13 cellular contexts compared by ENCODE assay signal in the genomic region with DNA sequence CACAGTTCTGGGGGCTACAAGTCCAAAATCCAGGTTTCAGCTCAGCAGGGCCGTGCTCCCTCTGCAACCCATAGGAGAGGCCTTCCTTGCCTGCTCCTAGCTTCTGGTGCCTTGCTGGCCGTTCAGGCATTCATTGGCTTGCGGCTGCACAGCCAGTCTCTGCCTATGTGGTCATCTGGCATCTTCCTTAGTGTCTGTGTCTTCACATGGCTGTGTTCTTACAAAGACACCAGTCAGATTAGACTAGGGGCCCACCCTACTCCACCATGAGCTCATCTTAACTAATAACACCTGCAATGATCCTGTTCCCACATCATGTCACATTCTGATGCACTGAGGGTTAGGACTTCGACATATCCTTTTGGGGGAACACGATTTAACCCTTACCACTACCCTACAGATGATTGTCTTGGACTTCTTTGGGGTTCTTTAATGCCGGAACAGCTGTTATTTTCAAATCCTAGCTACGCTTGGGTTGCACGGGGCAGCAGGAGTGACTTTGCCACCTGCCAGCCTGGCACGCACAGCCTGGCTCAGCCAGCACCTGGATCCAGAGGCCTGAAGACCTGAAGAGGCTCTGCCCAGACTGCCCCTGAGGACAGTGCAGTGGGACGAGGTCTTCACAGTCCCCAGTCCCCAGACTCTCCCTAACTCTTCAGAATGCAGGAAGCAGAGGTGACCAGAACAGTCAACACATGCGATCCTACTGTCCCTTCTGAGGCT. TPM values are rescaled to one million over a fixed set of nuclear protein-coding genes. Genes with fewer than 3 reads are reported as not detected.
DNase-seq lines count a peak whose midpoint lies in the region; ATAC-seq, FAIRE-seq and TF ChIP-seq lines count a peak whose summit lies in the region.
"Had no signal": no experiment of that assay in that cellular context is flagged by ENCODE, and none has a peak within 500 bp of the region (broad histone marks: within the 10 kb centered on the region; RNA-seq: fewer than 3 reads in every experiment).

No MANE protein-coding gene starts in this region.

- CTCF ChIA-PET in HepG2 (lab: Yijun Ruan, JAX; ENCODE audit: low intra/inter-chr PET ratio, low total read pairs), result interaction anchor here (1.9 to 2.7 kb wide), 5 partner anchors 16 to 96 kb away, joined by 6 to 20 read pairs (median 13); no protein-coding TSS in a partner anchor

- no peak overlapping the region for H3K4me3 Mint-ChIP-seq in activated naive CD8-positive, alpha-beta T cell treated with anti-CD3 and anti-CD28 coated beads for 36 hours
- no peak overlapping the region for H3K4me3 Mint-ChIP-seq in activated naive CD8-positive, alpha-beta T cell treated with anti-CD3 and anti-CD28 coated beads, Interleukin-2, amount 50 U/mL, for 24 hours
- H3K4me3 Mint-ChIP-seq in brain, result peak overlapping the region in 3 of 5 experiments; percentile 15 to 85 (median 34)
- H3K4me3 Mint-ChIP-seq in type B pancreatic cell, result peak overlapping the region; percentile 28

- no peaks in the 10 kb centered on the region; a peak in 1 of 5 replicates for H3K27me3 ChIP-seq in HepG2 (ENCODE audit: control insufficient read depth in 1 of 2, insufficient read depth in 2 of 2, low read length in 2 of 2)
- H3K27me3 ChIP-seq: breast epithelium had no signal

- 54% methylated on average over 9 of the region's 11 CpGs for WGBS in HepG2 (ENCODE audit: low lambda C conversion rate)

- H3K79me2 ChIP-seq in HepG2 (ENCODE audit: insufficient read depth, low read length), result peaks cover 22% of the 10 kb centered on the region

- no peak for DNase-seq in activated naive CD8-positive, alpha-beta T cell treated with anti-CD3 and anti-CD28 coated beads for 36 hours
- DNase-seq in activated naive CD8-positive, alpha-beta T cell treated with anti-CD3 and anti-CD28 coated beads, Interleukin-2, amount 50 U/mL, for 24 hours, result no peak
- DNase-seq in HepG2 (ENCODE audit: low spot score), result no peak
- DNase-seq in type B pancreatic cell (ENCODE audit: extremely low spot score, unreplicated experiment), result no peak
- DNase-seq in activated T-cell treated with anti-CD3 and anti-CD28 coated beads, Interleukin-2, amount 50 U/mL, for 48 hours, result no peak
- no peak for DNase-seq in AG08395 (ENCODE audit: low spot score)
- DNase-seq: activated CD8-positive, alpha-beta T cell treated with anti-CD3 and anti-CD28 coated beads, Interleukin-2, amount 10 ng/mL, durations not matched to agents 7 days and 5 days; NCI-H1105 treated with DMSO at 0.1 percent for 48 hours had no signal

- H3K9ac ChIP-seq in HepG2 (ENCODE audit: insufficient read depth, low read depth, low read length), result no peak overlapping the region

- H3K27me3 Mint-ChIP-seq in activated naive CD8-positive, alpha-beta T cell treated with anti-CD3 and anti-CD28 coated beads for 36 hours, result no peaks in the 10 kb centered on the region
- H3K27me3 Mint-ChIP-seq in activated naive CD8-positive, alpha-beta T cell treated with anti-CD3 and anti-CD28 coated beads, Interleukin-2, amount 50 U/mL, for 24 hours, result no peaks in the 10 kb centered on the region
- H3K27me3 Mint-ChIP-seq in brain, result peaks cover 3% of the 10 kb centered on the region
- no peaks in the 10 kb centered on the region for H3K27me3 Mint-ChIP-seq in type B pancreatic cell

- H3K27ac ChIP-seq in HepG2 (ENCODE audit: extremely low read length, insufficient read depth, low read length), result peak overlapping the region; percentile 100

- peaks cover 4% of the 10 kb centered on the region for H3K36me3 Mint-ChIP-seq in activated naive CD8-positive, alpha-beta T cell treated with anti-CD3 and anti-CD28 coated beads for 36 hours
- H3K36me3 Mint-ChIP-seq in activated naive CD8-positive, alpha-beta T cell treated with anti-CD3 and anti-CD28 coated beads, Interleukin-2, amount 50 U/mL, for 24 hours (ENCODE audit: low read depth), result peaks cover 8% of the 10 kb centered on the region
- H3K36me3 Mint-ChIP-seq in brain (no peaks in the 10 kb centered on the region), type B pancreatic cell (peaks cover 3% of the 10 kb centered on the region)

- H3K4me1 Mint-ChIP-seq in activated naive CD8-positive, alpha-beta T cell treated with anti-CD3 and anti-CD28 coated beads for 36 hours, result peaks cover 36% of the 10 kb centered on the region
- peaks cover 37% of the 10 kb centered on the region for H3K4me1 Mint-ChIP-seq in activated naive CD8-positive, alpha-beta T cell treated with anti-CD3 and anti-CD28 coated beads, Interleukin-2, amount 50 U/mL, for 24 hours
- H3K4me1 Mint-ChIP-seq in brain (peaks cover 53% of the 10 kb centered on the region), type B pancreatic cell (ENCODE audit: unreplicated experiment) (peaks cover 35% of the 10 kb centered on the region)

- peak overlapping the region; percentile 99 for H3K4me2 ChIP-seq in HepG2 (ENCODE audit: low read depth, low read length)

- H3K36me3 ChIP-seq in HepG2 (replicated peaks in 1 of 2; ENCODE audit: control insufficient read depth in 1 of 2, insufficient read depth in 2 of 2, low read length in 2 of 2), result peaks cover 0 to 13% of the 10 kb centered on the region in 2 experiments; a peak in 1 of 5 replicates
- H3K36me3 ChIP-seq: breast epithelium, prostate gland had no signal

- TF ChIP-seq POLR2A in HepG2 (IDR thresholded peaks at IDR 0.05; ENCODE audit: insufficient read depth in 1 of 2, low read depth in 2 of 2, low read length in 2 of 2), result no peak

- in situ Hi-C loops in HepG2 (cut with HindIII; ENCODE audit: extremely low pct_ligation_motif_present, low pct_unique_long_range_greater_than_20kb), result loop anchor here (5.0 kb wide), 1 partner anchor 33 kb away; a partner anchor contains a TSS

- H3K9me3 Mint-ChIP-seq in activated naive CD8-positive, alpha-beta T cell treated with anti-CD3 and anti-CD28 coated beads for 36 hours, result no peaks in the 10 kb centered on the region
- H3K9me3 Mint-ChIP-seq in activated naive CD8-positive, alpha-beta T cell treated with anti-CD3 and anti-CD28 coated beads, Interleukin-2, amount 50 U/mL, for 24 hours, result no peaks in the 10 kb centered on the region
- H3K9me3 Mint-ChIP-seq in brain (no peaks in the 10 kb centered on the region), type B pancreatic cell (no peaks in the 10 kb centered on the region)

- H3K4me1 ChIP-seq in HepG2 (ENCODE audit: insufficient read depth, low read length), result peaks cover 56% of the 10 kb centered on the region

- intact Hi-C loops in HepG2 (cut with micrococcal nuclease; ENCODE audit: unreplicated experiment), result loop anchor here (5.0 kb wide), 1 partner anchor 97 kb away; no protein-coding TSS in a partner anchor

- peak overlapping the region; percentile 11 for H3K27ac Mint-ChIP-seq in activated naive CD8-positive, alpha-beta T cell treated with anti-CD3 and anti-CD28 coated beads for 36 hours
- H3K27ac Mint-ChIP-seq in activated naive CD8-positive, alpha-beta T cell treated with anti-CD3 and anti-CD28 coated beads, Interleukin-2, amount 50 U/mL, for 24 hours, result no peak overlapping the region
- peak overlapping the region in 3 of 5 experiments; percentile 38 to 99 (median 79) for H3K27ac Mint-ChIP-seq in brain
- H3K27ac Mint-ChIP-seq in type B pancreatic cell, result peak overlapping the region; percentile 16

- no TSS peak for BruUV-seq in HepG2 (replicated peaks; lab: Mats Ljungman, UMichigan)

- FAIRE-seq in HepG2 (lab: Jason Lieb, UNC), result no peak
- FAIRE-seq: GM12891 had no signal

- H2AFZ ChIP-seq in HepG2 (ENCODE audit: low read length), result no peak overlapping the region

- ATAC-seq in activated naive CD8-positive, alpha-beta T cell treated with anti-CD3 and anti-CD28 coated beads, Interleukin-2, amount 50 U/mL, for 24 hours, result no peak
- ATAC-seq in HepG2, result no peak
- ATAC-seq in HG02798 (IDR thresholded peaks at IDR 0.05; ENCODE audit: poor library complexity, unreplicated experiment), result no peak
- ATAC-seq: activated CD8-positive, alpha-beta T cell treated with anti-CD3 and anti-CD28 coated beads, Interleukin-2, amount 10 ng/mL, durations not matched to agents 7 days and 5 days had no signal

- no peaks in the 10 kb centered on the region for H3K9me3 ChIP-seq in HepG2 (ENCODE audit: low read length)
- H3K9me3 ChIP-seq: breast epithelium, prostate gland had no signal

- TF ChIP-seq RAD21 in HepG2 (CRISPR knock-in tag; IDR thresholded peaks at IDR 0.05), result no peak

- no peaks in the 10 kb centered on the region for H4K20me1 ChIP-seq in HepG2 (ENCODE audit: insufficient read depth, low read length)

- H3K4me3 ChIP-seq in HepG2 (replicated peaks in 1 of 3; ENCODE audit: insufficient read depth in 1 of 3, low read depth in 2 of 3, low read length in 3 of 3), result peak overlapping the region in 1 of 3 experiments; percentile 87; a peak in 1 of 6 replicates
- H3K4me3 ChIP-seq: prostate gland had no signal

- no peak for TF ChIP-seq EP300 in HepG2 (IDR thresholded peaks at IDR 0.05; ENCODE audit: low read depth in 2 of 2, low read length in 2 of 2)
- no peak for TF ChIP-seq EP300 in HepG2 (CRISPR knock-in tag; IDR thresholded peaks at IDR 0.05; ENCODE audit: borderline replicate concordance)

- POLR2A ChIA-PET in HepG2 (lab: Yijun Ruan, JAX), result interaction anchor here (0.6 to 17.8 kb wide), 14 partner anchors 12 to 88 kb away, joined by 3 to 952 read pairs (median 94); a partner anchor contains a TSS

- TF ChIP-seq CTCF in brain (conservative IDR thresholded peaks at IDR 0.05) (no peak), HepG2 (CRISPR knock-in tag; IDR thresholded peaks at IDR 0.05) (no peak), type B pancreatic cell (conservative IDR thresholded peaks at IDR 0.05) (no peak)

RNA-seq across cellular contexts. Expression of a gene that starts 7.7 kb away (rescaled TPM):
- total RNA-seq in activated naive CD8-positive, alpha-beta T cell treated with anti-CD3 and anti-CD28 coated beads for 36 hours, result 100 to 1,000 TPM; 136 to 155 TPM
- polyA plus RNA-seq in brain (ENCODE audit: insufficient read depth, low read depth, low replicate concordance), result 3.8 TPM
- total RNA-seq in HepG2 (2016; rRNA removed; fragmentation: Illumina TruSeq; extraction: Trizol), result 10.5 and 20.5 TPM in 2 replicates
- 2.2 and 2.6 TPM in 2 replicates for total RNA-seq in HepG2 (2016; cell fraction: cytosol; rRNA removed; fragmentation: Illumina TruSeq; extraction: Trizol; ENCODE audit: low read depth)
- total RNA-seq in HepG2 (2016; cell fraction: insoluble cytoplasmic fraction; rRNA removed; fragmentation: Illumina TruSeq; extraction: Trizol), result 8.4 and 21.3 TPM in 2 replicates
- total RNA-seq in HepG2 (2016; cell fraction: membrane; rRNA removed; fragmentation: Illumina TruSeq; extraction: Trizol), result 7.8 and 8.3 TPM in 2 replicates
- total RNA-seq in HepG2 (2016; cell fraction: nucleus; rRNA removed; fragmentation: Illumina TruSeq; extraction: Trizol), result 196 and 220 TPM in 2 replicates
- polyA plus RNA-seq in HepG2 (2011; rRNA removed), result 41.2 and 41.3 TPM in 2 replicates
- polyA plus RNA-seq in HepG2 (2011; cell fraction: cytosol; rRNA removed), result 13.0 and 13.4 TPM in 2 replicates
- polyA plus RNA-seq in HepG2 (2011; cell fraction: nucleus; rRNA removed), result 222 and 327 TPM in 2 replicates
- polyA plus RNA-seq in HepG2 (2012), result 288 and 371 TPM in 2 replicates
- 3.6 and 4.3 TPM in 2 replicates for polyA plus RNA-seq in HepG2 (2016; cell fraction: cytosol; fragmentation: Illumina TruSeq; extraction: Trizol; ENCODE audit: low read depth)
- polyA plus RNA-seq in HepG2 (2016; cell fraction: insoluble cytoplasmic fraction; fragmentation: Illumina TruSeq; extraction: Trizol; ENCODE audit: low read depth), result 54.0 and 61.1 TPM in 2 replicates
- 47.1 and 54.4 TPM in 2 replicates for polyA plus RNA-seq in HepG2 (2016; cell fraction: membrane; fragmentation: Illumina TruSeq; extraction: Trizol; ENCODE audit: low read depth)
- polyA plus RNA-seq in HepG2 (2016; cell fraction: nucleus; fragmentation: Illumina TruSeq; extraction: Trizol; ENCODE audit: insufficient read depth, low read depth), result 577 and 628 TPM in 2 replicates
- 64.6 and 225 TPM in 2 replicates for polyA minus RNA-seq in HepG2 (2011; rRNA and poly(A)+ RNA removed; ENCODE audit: low replicate concordance)
- 17.3 and 20.2 TPM in 2 replicates for polyA minus RNA-seq in HepG2 (2011; cell fraction: cytosol; rRNA and poly(A)+ RNA removed)
- 1,479 and 1,737 TPM in 2 replicates for polyA minus RNA-seq in HepG2 (2011; cell fraction: nucleus; rRNA and poly(A)+ RNA removed)
- total RNA-seq in type B pancreatic cell (ENCODE audit: low replicate concordance), result 229 and 395 TPM in 2 replicates

RNA-seq across cellular contexts. Expression of a gene that starts 28.5 kb away (rescaled TPM):
- 10 to 100 TPM; 33.1 to 36.3 TPM for total RNA-seq in activated naive CD8-positive, alpha-beta T cell treated with anti-CD3 and anti-CD28 coated beads for 36 hours
- 20.3 TPM for polyA plus RNA-seq in brain (ENCODE audit: insufficient read depth, low read depth, low replicate concordance)
- total RNA-seq in HepG2 (2016; rRNA removed; fragmentation: Illumina TruSeq; extraction: Trizol), result 18.0 and 20.6 TPM in 2 replicates
- 2.2 and 2.9 TPM in 2 replicates for total RNA-seq in HepG2 (2016; cell fraction: cytosol; rRNA removed; fragmentation: Illumina TruSeq; extraction: Trizol; ENCODE audit: low read depth)
- total RNA-seq in HepG2 (2016; cell fraction: insoluble cytoplasmic fraction; rRNA removed; fragmentation: Illumina TruSeq; extraction: Trizol), result 17.5 and 22.6 TPM in 2 replicates
- total RNA-seq in HepG2 (2016; cell fraction: membrane; rRNA removed; fragmentation: Illumina TruSeq; extraction: Trizol), result 5.3 and 6.3 TPM in 2 replicates
- total RNA-seq in HepG2 (2016; cell fraction: nucleus; rRNA removed; fragmentation: Illumina TruSeq; extraction: Trizol), result 12.4 and 14.6 TPM in 2 replicates
- 5.8 and 9.4 TPM in 2 replicates for polyA plus RNA-seq in HepG2 (2011; rRNA removed)
- polyA plus RNA-seq in HepG2 (2011; cell fraction: cytosol; rRNA removed), result 5.9 and 6.7 TPM in 2 replicates
- 26.7 and 32.6 TPM in 2 replicates for polyA plus RNA-seq in HepG2 (2011; cell fraction: nucleus; rRNA removed)
- polyA plus RNA-seq in HepG2 (2012), result 3.5 and 5.2 TPM in 2 replicates
- 2.5 and 2.6 TPM in 2 replicates for polyA plus RNA-seq in HepG2 (2016; cell fraction: cytosol; fragmentation: Illumina TruSeq; extraction: Trizol; ENCODE audit: low read depth)
- polyA plus RNA-seq in HepG2 (2016; cell fraction: insoluble cytoplasmic fraction; fragmentation: Illumina TruSeq; extraction: Trizol; ENCODE audit: low read depth), result 13.5 and 17.1 TPM in 2 replicates
- polyA plus RNA-seq in HepG2 (2016; cell fraction: membrane; fragmentation: Illumina TruSeq; extraction: Trizol; ENCODE audit: low read depth), result 2.8 and 3.8 TPM in 2 replicates
- polyA plus RNA-seq in HepG2 (2016; cell fraction: nucleus; fragmentation: Illumina TruSeq; extraction: Trizol; ENCODE audit: insufficient read depth, low read depth), result 21.4 and 24.7 TPM in 2 replicates
- 22.3 and 24.3 TPM in 2 replicates for polyA minus RNA-seq in HepG2 (2011; rRNA and poly(A)+ RNA removed; ENCODE audit: low replicate concordance)
- polyA minus RNA-seq in HepG2 (2011; cell fraction: cytosol; rRNA and poly(A)+ RNA removed), result 5.4 and 6.2 TPM in 2 replicates
- polyA minus RNA-seq in HepG2 (2011; cell fraction: nucleus; rRNA and poly(A)+ RNA removed), result 6.2 and 11.8 TPM in 2 replicates
- total RNA-seq in type B pancreatic cell (ENCODE audit: low replicate concordance), result 35.0 and 41.8 TPM in 2 replicates

RNA-seq across cellular contexts. Expression of a gene that starts 32.5 kb away (rescaled TPM):
- 10 to 100 TPM; 15.4 to 15.7 TPM for total RNA-seq in activated naive CD8-positive, alpha-beta T cell treated with anti-CD3 and anti-CD28 coated beads for 36 hours
- polyA plus RNA-seq in brain (ENCODE audit: insufficient read depth, low read depth, low replicate concordance) (4.0 TPM), HepG2 (2011; rRNA removed) (1.2 and 1.9 TPM in 2 replicates)
- total RNA-seq in HepG2 (2016; rRNA removed; fragmentation: Illumina TruSeq; extraction: Trizol) (2.1 and 3.4 TPM in 2 replicates), type B pancreatic cell (ENCODE audit: low replicate concordance) (1.9 and 5.6 TPM in 2 replicates)
- 0.79 and 1.0 TPM in 2 replicates for total RNA-seq in HepG2 (2016; cell fraction: cytosol; rRNA removed; fragmentation: Illumina TruSeq; extraction: Trizol; ENCODE audit: low read depth)
- 1.9 TPM in 2 replicates for total RNA-seq in HepG2 (2016; cell fraction: insoluble cytoplasmic fraction; rRNA removed; fragmentation: Illumina TruSeq; extraction: Trizol)
- 1.5 and 2.2 TPM in 2 replicates for total RNA-seq in HepG2 (2016; cell fraction: membrane; rRNA removed; fragmentation: Illumina TruSeq; extraction: Trizol)
- total RNA-seq in HepG2 (2016; cell fraction: nucleus; rRNA removed; fragmentation: Illumina TruSeq; extraction: Trizol), result 1.3 and 3.5 TPM in 2 replicates
- 0.95 and 0.99 TPM in 2 replicates for polyA plus RNA-seq in HepG2 (2011; cell fraction: cytosol; rRNA removed)
- polyA plus RNA-seq in HepG2 (2011; cell fraction: nucleus; rRNA removed), result 5.9 and 6.0 TPM in 2 replicates
- 2.0 and 4.1 TPM in 2 replicates for polyA plus RNA-seq in HepG2 (2012)
- 0.45 and 0.70 TPM in 2 replicates for polyA plus RNA-seq in HepG2 (2016; cell fraction: cytosol; fragmentation: Illumina TruSeq; extraction: Trizol; ENCODE audit: low read depth)
- 1.3 and 1.6 TPM in 2 replicates for polyA plus RNA-seq in HepG2 (2016; cell fraction: insoluble cytoplasmic fraction; fragmentation: Illumina TruSeq; extraction: Trizol; ENCODE audit: low read depth)
- 1.4 and 1.5 TPM in 2 replicates for polyA plus RNA-seq in HepG2 (2016; cell fraction: membrane; fragmentation: Illumina TruSeq; extraction: Trizol; ENCODE audit: low read depth)
- 5.6 and 8.8 TPM in 2 replicates for polyA plus RNA-seq in HepG2 (2016; cell fraction: nucleus; fragmentation: Illumina TruSeq; extraction: Trizol; ENCODE audit: insufficient read depth, low read depth)
- polyA minus RNA-seq in HepG2 (2011; rRNA and poly(A)+ RNA removed; ENCODE audit: low replicate concordance), result 1.9 and 7.2 TPM in 2 replicates
- 1.4 and 2.5 TPM in 2 replicates for polyA minus RNA-seq in HepG2 (2011; cell fraction: cytosol; rRNA and poly(A)+ RNA removed)
- polyA minus RNA-seq in HepG2 (2011; cell fraction: nucleus; rRNA and poly(A)+ RNA removed), result 1.4 and 2.4 TPM in 2 replicates

Comparison
In these comparisons a context has a peak if more than half of its experiments do, and no peak if none do; other contexts are left out.
1. H3K4me3 Mint-ChIP-seq: peak in brain (3 of 5) and type B pancreatic cell (single experiment); none in activated naive CD8-positive, alpha-beta T cell treated with anti-CD3 and anti-CD28 coated beads for 36 hours (single experiment) and activated naive CD8-positive, alpha-beta T cell treated with anti-CD3 and anti-CD28 coated beads, Interleukin-2, amount 50 U/mL, for 24 hours (single experiment).